ENCODE assay signal across 10 cellular contexts in genomic region chr14:30657606-30658163, GRCh38. TPM values are rescaled to one million over a fixed set of nuclear protein-coding genes. Genes with fewer than 3 reads are reported as not detected.
DNase-seq lines count a peak whose midpoint lies in the region; ATAC-seq and TF ChIP-seq lines count a peak whose summit lies in the region.
"Had no signal": no experiment of that assay in that cellular context is flagged by ENCODE, and none has a peak within 500 bp of the region (broad histone marks: within the 10 kb centered on the region; RNA-seq: fewer than 3 reads in every experiment).

No MANE protein-coding gene starts in this region.

- H3K36me3 ChIP-seq in GM06990 (ENCODE audit: control insufficient read depth, insufficient read depth, low read length), result peaks cover 7% of the 10 kb centered on the region

- CTCF ChIA-PET in AG04450 (lab: Charles Lee), result interaction anchor here (0.6 to 1.1 kb wide), 5 partner anchors 14 to 251 kb away, joined by 3 to 5 read pairs (median 3); partner anchors contain the start of gene SCFD1

- H3K9me3 ChIP-seq in AG04450 (ENCODE audit: control insufficient read depth, insufficient read depth, low read length), result no peaks in the 10 kb centered on the region

- H3K27ac ChIP-seq in AG04450 (ENCODE audit: low read depth, low read length), result no peak overlapping the region

- POLR2A ChIA-PET in AG04450 (lab: Yijun Ruan, JAX), result no interaction called here

- TF ChIP-seq CTCF in AG04450 (IDR thresholded peaks at IDR 0.05; ENCODE audit: low read depth, low read length), result peak; percentile 40
- peak; percentile 17 for TF ChIP-seq CTCF in GM06990 (IDR thresholded peaks at IDR 0.05; ENCODE audit: insufficient read depth, low read length, poor library complexity, severe bottlenecking)
- peak; percentile 8 for TF ChIP-seq CTCF in foreskin fibroblast (IDR thresholded peaks at IDR 0.05; ENCODE audit: low read depth, low read length)

- no peak for DNase-seq in AG04450 (ENCODE audit: low read depth, low spot score)
- DNase-seq in GM06990 (ENCODE audit: extremely low read depth, insufficient read length), result no peak
- DNase-seq in SK-MEL-5 (ENCODE audit: low read depth, low spot score), result peak; percentile 12
- peak in 1 of 2 donors; percentile 9 for DNase-seq in foreskin fibroblast
- DNase-seq in stimulated activated CD4-positive, alpha-beta T cell treated with anti-CD3 and anti-CD28 coated beads, Interleukin-1b, Interleukin-23, amount 100 ng/mL, for 48 hours, result no peak
- DNase-seq in DMS79 treated with DMSO at 0.1 percent for 48 hours (lab: John Stamatoyannopoulos, UW), result no peak
- DNase-seq: activated naive CD8-positive, alpha-beta T cell treated with anti-CD3 and anti-CD28 coated beads, Interleukin-2, amount 50 U/mL, for 24 hours; occipital lobe had no signal

- ATAC-seq in GM18907 (IDR thresholded peaks at IDR 0.05; ENCODE audit: unreplicated experiment) (no peak), GM21723 (IDR thresholded peaks at IDR 0.05; ENCODE audit: unreplicated experiment) (no peak)
- ATAC-seq: activated naive CD8-positive, alpha-beta T cell treated with anti-CD3 and anti-CD28 coated beads, Interleukin-2, amount 50 U/mL, for 24 hours had no signal

- in situ Hi-C loops in SK-MEL-5 (cut with HindIII; ENCODE audit: low pct_unique_long_range_greater_than_20kb, low sequenced_read_pairs), result no loop called here

- H3K27me3 ChIP-seq in AG04450 (ENCODE audit: control insufficient read depth, insufficient read depth, low read length), result no peaks in the 10 kb centered on the region
- H3K27me3 ChIP-seq in GM06990 (replicated peaks; ENCODE audit: control insufficient read depth, insufficient read depth, low read length), result no peaks in the 10 kb centered on the region

- H3K4me3 ChIP-seq in AG04450 (ENCODE audit: low read depth, low read length), result no peak overlapping the region
- no peak overlapping the region for H3K4me3 ChIP-seq in GM06990 (replicated peaks; ENCODE audit: low read depth, low read length)
- H3K4me3 ChIP-seq in foreskin fibroblast (ENCODE audit: low read depth in 1 of 2, low read length in 2 of 2), result no peak overlapping the region

RNA-seq across cellular contexts. Expression of gene SCFD1, which starts 35.6 kb away (rescaled TPM):
- 109 and 160 TPM in 2 replicates for polyA plus RNA-seq in AG04450 (2011; rRNA removed)
- 67.0 and 141 TPM in 2 replicates for polyA minus RNA-seq in AG04450 (2011; rRNA and poly(A)+ RNA removed)
- total RNA-seq in SK-MEL-5 (2014; rRNA removed; shearing (Covaris generic)), result 76.5 and 81.1 TPM in 2 replicates
- 32.6 and 32.9 TPM in 2 replicates for polyA plus RNA-seq in SK-MEL-5 (2015; cell fraction: cytosol; rRNA removed)
- 41.9 and 65.8 TPM in 2 replicates for polyA plus RNA-seq in SK-MEL-5 (2015; cell fraction: nucleus; rRNA removed)
